ENCODE assay signal across 8 cellular contexts in the genomic region with DNA sequence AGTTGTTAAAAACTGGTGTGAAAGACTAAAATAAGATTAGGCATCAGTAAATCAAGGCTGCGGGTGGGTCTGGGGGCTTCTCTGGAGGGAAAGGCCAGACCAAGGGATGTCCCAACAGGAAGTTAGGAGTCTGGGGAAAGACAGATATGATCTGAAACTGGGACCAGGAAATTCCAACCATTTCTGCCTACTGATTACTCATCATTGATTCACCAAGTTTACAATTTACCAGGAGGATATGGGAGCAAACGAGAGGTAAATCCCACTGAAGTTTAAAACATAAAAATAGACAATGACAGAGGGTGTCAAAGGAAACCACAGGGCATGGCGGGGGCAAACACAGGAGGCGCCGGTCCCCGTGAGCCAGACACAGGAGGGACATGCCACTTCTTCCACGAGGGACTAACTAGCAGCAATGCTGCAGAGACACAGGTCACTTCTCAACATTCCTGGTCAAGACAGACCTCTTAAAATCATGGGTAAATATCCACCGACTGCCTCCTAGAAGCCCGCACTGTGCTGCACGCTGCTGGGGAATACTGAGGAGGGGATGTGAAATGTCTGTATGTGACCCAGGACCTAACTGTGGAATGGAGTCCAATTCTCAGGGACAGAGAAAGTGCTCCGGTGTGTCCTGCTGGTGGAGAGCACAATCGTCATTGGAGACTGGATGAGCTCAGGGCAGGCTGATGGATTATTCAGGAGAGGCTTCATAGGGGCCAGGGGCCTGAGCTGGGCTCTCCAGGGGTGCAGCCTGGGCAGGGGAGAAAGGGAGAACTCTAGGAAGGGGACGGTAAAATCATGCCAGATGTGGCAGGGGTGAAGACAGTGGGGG.
DNase-seq lines count a peak whose midpoint lies in the region; ATAC-seq and TF ChIP-seq lines count a peak whose summit lies in the region.

No MANE protein-coding gene starts in this region.

- in situ Hi-C loops in transverse colon (cut with MboI; ENCODE audit: low pct_ligation_motif_present in 1 of 4, low pct_unique_long_range_greater_than_20kb in 1 of 4, low sequenced_read_pairs in 3 of 4), result loop anchor here in 2 of 4 donors (25.0 kb wide), 3 partner anchors 150 to 525 kb away; no protein-coding TSS in a partner anchor

- H3K9me3 ChIP-seq in transverse colon, result no peaks in the 10 kb centered on the region

- peak overlapping the region; percentile 11 for H3K27ac Mint-ChIP-seq in activated naive CD8-positive, alpha-beta T cell treated with anti-CD3 and anti-CD28 coated beads, Interleukin-2, amount 10 ng/mL, durations not matched to agents 7 days and 5 days

- TF ChIP-seq EP300 in transverse colon (IDR thresholded peaks at IDR 0.05; ENCODE audit: low read depth), result no peak

- no peak for ATAC-seq in activated naive CD8-positive, alpha-beta T cell treated with anti-CD3 and anti-CD28 coated beads, Interleukin-2, amount 10 ng/mL, durations not matched to agents 7 days and 5 days (ENCODE audit: low read depth)
- ATAC-seq in GM21528 (IDR thresholded peaks at IDR 0.05; ENCODE audit: low FRiP score, unreplicated experiment), result no peak

- no peak for TF ChIP-seq CTCF in transverse colon (IDR thresholded peaks at IDR 0.05)

- no peaks in the 10 kb centered on the region for H3K27me3 Mint-ChIP-seq in activated naive CD8-positive, alpha-beta T cell treated with anti-CD3 and anti-CD28 coated beads, Interleukin-2, amount 10 ng/mL, durations not matched to agents 7 days and 5 days

- DNase-seq in activated effector memory CD4-positive, alpha-beta T cell treated with anti-CD3 and anti-CD28 coated beads, Interleukin-2, amount 50 U/mL, for 16 hours, result peak; percentile 60
- no peak for DNase-seq in activated effector memory CD4-positive, alpha-beta T cell treated with Interleukin-2 at 50 U/mL for 16 hours
- no peak for DNase-seq in activated naive CD8-positive, alpha-beta T cell treated with anti-CD3 and anti-CD28 coated beads, Interleukin-2, amount 10 ng/mL, durations not matched to agents 7 days and 5 days
- DNase-seq in islet precursor cell (peak; percentile 81), transverse colon (no peak), GOT3 (lab: John Stamatoyannopoulos, UW) (no peak), NOMO-1 treated with dmso at 0.1 percent for 144 hours (lab: John Stamatoyannopoulos, UW; ENCODE audit: unreplicated experiment) (no peak)

- H3K36me3 ChIP-seq in transverse colon, result peaks cover 0 to 32% (median 9%) of the 10 kb centered on the region in 4 donors

- peaks cover 20 to 70% (median 65%) of the 10 kb centered on the region in 4 donors for H3K4me1 ChIP-seq in transverse colon

- H3K36me3 Mint-ChIP-seq in activated naive CD8-positive, alpha-beta T cell treated with anti-CD3 and anti-CD28 coated beads, Interleukin-2, amount 10 ng/mL, durations not matched to agents 7 days and 5 days, result peaks cover 25% of the 10 kb centered on the region

- POLR2A ChIA-PET in activated naive CD8-positive, alpha-beta T cell treated with anti-CD3 and anti-CD28 coated beads, Interleukin-2, amount 10 ng/mL, durations not matched to agents 7 days and 5 days (lab: Charles Lee), result interaction anchor here (1.1 kb wide), 1 partner anchor 10 kb away, joined by 3 read pairs; no protein-coding TSS in a partner anchor

- H3K27me3 ChIP-seq in transverse colon, result no peaks in the 10 kb centered on the region

- H3K4me3 Mint-ChIP-seq in activated naive CD8-positive, alpha-beta T cell treated with anti-CD3 and anti-CD28 coated beads, Interleukin-2, amount 10 ng/mL, durations not matched to agents 7 days and 5 days, result no peak overlapping the region

- WGBS in transverse colon (ENCODE audit: low coverage in 1 of 2), 2 donors, result 67 to 76% methylated on average over 6 to 13 of the region's 13 CpGs

- H3K9me3 Mint-ChIP-seq in activated naive CD8-positive, alpha-beta T cell treated with anti-CD3 and anti-CD28 coated beads, Interleukin-2, amount 10 ng/mL, durations not matched to agents 7 days and 5 days, result no peaks in the 10 kb centered on the region

- intact Hi-C loops in transverse colon (cut with DNase I; ENCODE audit: low total_unique reads), result no loop called here

- peaks cover 30% of the 10 kb centered on the region for H3K4me1 Mint-ChIP-seq in activated naive CD8-positive, alpha-beta T cell treated with anti-CD3 and anti-CD28 coated beads, Interleukin-2, amount 10 ng/mL, durations not matched to agents 7 days and 5 days

- TF ChIP-seq POLR2A in transverse colon (IDR thresholded peaks at IDR 0.05), result no peak

- H3K27ac ChIP-seq in transverse colon, result peak overlapping the region; percentile 6 to 54 (median 42)

- H3K4me3 ChIP-seq in transverse colon, result no peak overlapping the region

Comparison
In these comparisons a context has a peak if more than half of its experiments do, and no peak if none do; other contexts are left out.
1. DNase-seq: peak in activated effector memory CD4-positive, alpha-beta T cell treated with anti-CD3 and anti-CD28 coated beads, Interleukin-2, amount 50 U/mL, for 16 hours (single experiment) and islet precursor cell (single experiment); none in activated effector memory CD4-positive, alpha-beta T cell treated with Interleukin-2 at 50 U/mL for 16 hours (single experiment), activated naive CD8-positive, alpha-beta T cell treated with anti-CD3 and anti-CD28 coated beads, Interleukin-2, amount 10 ng/mL, durations not matched to agents 7 days and 5 days (single experiment), transverse colon (single experiment), GOT3 (single experiment) and NOMO-1 treated with dmso at 0.1 percent for 144 hours (single experiment).